In the genomic region with DNA sequence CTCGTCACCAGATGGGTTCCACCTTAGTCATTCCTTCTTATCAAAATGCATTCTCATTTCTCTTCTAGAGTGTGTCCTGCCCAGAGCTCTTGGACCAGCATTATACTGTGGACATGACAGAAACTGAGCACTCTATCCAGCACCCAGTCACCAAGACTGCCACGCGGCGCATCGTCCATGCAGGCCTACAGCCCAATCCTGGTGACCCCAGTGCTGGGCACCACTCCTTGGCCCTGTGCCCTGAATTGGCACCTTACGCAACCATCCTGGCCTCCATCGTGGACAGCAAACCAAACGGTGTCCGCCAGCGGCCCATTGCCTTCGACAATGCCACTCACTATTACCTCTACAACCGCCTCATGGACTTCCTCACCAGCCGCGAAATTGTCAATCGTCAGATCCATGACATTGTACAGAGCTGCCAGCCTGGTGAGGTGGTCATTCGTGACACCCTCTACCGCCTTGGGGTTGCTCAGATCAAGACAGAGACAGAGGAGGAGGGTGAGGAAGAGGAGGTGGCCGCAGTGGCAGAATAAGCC, we compare ENCODE assay signal across 23 cellular contexts.
"Had no signal": no experiment of that assay in that cellular context is flagged by ENCODE, and none has a peak within 500 bp of the region (broad histone marks: within the 10 kb centered on the region; RNA-seq: fewer than 3 reads in every experiment).

No MANE protein-coding gene starts in this region.

- H3K9me3 ChIP-seq: body of pancreas, esophagus squamous epithelium, gastrocnemius medialis, left ventricle myocardium inferior, ovary, prostate gland, thyroid gland, upper lobe of right lung had no signal

- H3K4me1 Mint-ChIP-seq: neural progenitor cell had no signal

- H3K4me2 ChIP-seq: neural progenitor cell had no signal

- H3K4me1 ChIP-seq: gastrocnemius medialis, neural progenitor cell, prostate gland, thyroid gland, upper lobe of right lung had no signal

- H3K9ac ChIP-seq: neural progenitor cell had no signal

- H3K9me3 Mint-ChIP-seq: activated CD4-positive, alpha-beta T cell treated with anti-CD3 and anti-CD28 coated beads, Interleukin-2, amount 10 ng/mL, durations not matched to agents 7 days and 5 days; activated CD8-positive, alpha-beta T cell treated with anti-CD3 and anti-CD28 coated beads for 36 hours; activated naive CD4-positive, alpha-beta T cell treated with anti-CD3 and anti-CD28 coated beads for 36 hours; naive thymus-derived CD4-positive, alpha-beta T cell; neural progenitor cell had no signal

- H3K4me3 Mint-ChIP-seq: activated CD4-positive, alpha-beta T cell treated with anti-CD3 and anti-CD28 coated beads, Interleukin-2, amount 10 ng/mL, durations not matched to agents 7 days and 5 days; activated CD8-positive, alpha-beta T cell treated with anti-CD3 and anti-CD28 coated beads for 36 hours; activated naive CD4-positive, alpha-beta T cell treated with anti-CD3 and anti-CD28 coated beads for 36 hours; naive thymus-derived CD4-positive, alpha-beta T cell; neural progenitor cell had no signal

- H3K27ac ChIP-seq: body of pancreas, cardiac muscle cell, esophagus squamous epithelium, gastrocnemius medialis, left ventricle myocardium inferior, neural progenitor cell, ovary, prostate gland, thyroid gland, upper lobe of right lung had no signal

- H3K27me3 ChIP-seq: body of pancreas, cardiac muscle cell, esophagus squamous epithelium, gastrocnemius medialis, neural progenitor cell, ovary, thyroid gland, upper lobe of right lung had no signal

- H2AFZ ChIP-seq: neural progenitor cell had no signal

- DNase-seq: activated CD4-positive, alpha-beta T cell treated with anti-CD3 and anti-CD28 coated beads, Interleukin-2, amount 10 ng/mL, durations not matched to agents 7 days and 5 days; activated CD8-positive, alpha-beta T cell treated with anti-CD3 and anti-CD28 coated beads for 36 hours; activated naive CD4-positive, alpha-beta T cell treated with anti-CD3 and anti-CD28 coated beads for 36 hours; activated T-cell treated with anti-CD3 and anti-CD28 coated beads, Interleukin-2, amount 50 U/mL, for 1 hour; amygdala; body of pancreas; dermis blood vessel endothelial cell; effector CD8-positive, alpha-beta T cell; esophagus squamous epithelium; gastrocnemius medialis; hippocampal formation; kidney glomerular epithelial cell; left ventricle myocardium inferior; naive thymus-derived CD4-positive, alpha-beta T cell; ovary; stimulated activated CD4-positive, alpha-beta T cell treated with anti-CD3 and anti-CD28 coated beads, Interleukin-4, amount 100 ng/mL, for 4 hours; stimulated activated naive CD8-positive, alpha-beta T cell treated with anti-CD3 and anti-CD28 coated beads, Interleukin-15, Interleukin-2, amounts not matched to agents 100 U/mL and 50 U/mL, for 24 hours; SW 1271; thyroid gland; upper lobe of right lung had no signal

- H3K27ac Mint-ChIP-seq: activated CD4-positive, alpha-beta T cell treated with anti-CD3 and anti-CD28 coated beads, Interleukin-2, amount 10 ng/mL, durations not matched to agents 7 days and 5 days; activated CD8-positive, alpha-beta T cell treated with anti-CD3 and anti-CD28 coated beads for 36 hours; activated naive CD4-positive, alpha-beta T cell treated with anti-CD3 and anti-CD28 coated beads for 36 hours; naive thymus-derived CD4-positive, alpha-beta T cell; neural progenitor cell had no signal

- H3K36me3 ChIP-seq: neural progenitor cell, ovary had no signal

- H3K4me3 ChIP-seq: body of pancreas, cardiac muscle cell, esophagus squamous epithelium, gastrocnemius medialis, left ventricle myocardium inferior, neural progenitor cell, ovary, prostate gland, thyroid gland, upper lobe of right lung had no signal

- H3K27me3 Mint-ChIP-seq: activated CD4-positive, alpha-beta T cell treated with anti-CD3 and anti-CD28 coated beads, Interleukin-2, amount 10 ng/mL, durations not matched to agents 7 days and 5 days; activated CD8-positive, alpha-beta T cell treated with anti-CD3 and anti-CD28 coated beads for 36 hours; naive thymus-derived CD4-positive, alpha-beta T cell had no signal
